ENCODE assay signal across 22 cellular contexts in genomic region chr6:62971976-62972658, GRCh38.
A peak's percentile ranks its signal among the peaks of the same experiment; 100 is the strongest.
DNase-seq lines count a peak whose midpoint lies in the region; ATAC-seq lines count a peak whose summit lies in the region.
"Had no signal": no experiment of that assay in that cellular context is flagged by ENCODE, and none has a peak within 500 bp of the region (broad histone marks: within the 10 kb centered on the region; RNA-seq: fewer than 3 reads in every experiment).

No MANE protein-coding gene starts in this region.

- ATAC-seq in GM18861 (IDR thresholded peaks at IDR 0.05; ENCODE audit: unreplicated experiment) = peak; percentile 55
- ATAC-seq in GM21737 (IDR thresholded peaks at IDR 0.05; ENCODE audit: unreplicated experiment) = peak; percentile 44
- ATAC-seq in HG03196 (IDR thresholded peaks at IDR 0.05; ENCODE audit: unreplicated experiment) = peak; percentile 56
- ATAC-seq: esophagus mucosa had no signal

- peak; percentile 65 for DNase-seq in kidney glomerular epithelial cell (lab: John Stamatoyannopoulos, UW)
- no peak for DNase-seq in activated CD4-positive, alpha-beta T cell treated with anti-CD3 and anti-CD28 coated beads for 48 hours
- DNase-seq in mesenteric fat pad (ENCODE audit: low spot score) = no peak
- DNase-seq in RKO (ENCODE audit: low spot score) = no peak
- no peak for DNase-seq in NCI-H524 treated with DMSO at 0.1 percent for 48 hours (lab: John Stamatoyannopoulos, UW)
- DNase-seq: activated CD4-positive, alpha-beta T cell treated with anti-CD3 and anti-CD28 coated beads, Interleukin-2, amount 50 U/mL, for 4 hours; activated naive CD4-positive, alpha-beta T cell treated with Interleukin-2 at 50 U/mL for 16 hours; caudate nucleus; CD4-positive, alpha-beta T cell; DMS79; NCI-H2081; NCI-H510A treated with DMSO at 0.1 percent for 48 hours; ovary; Right ventricle myocardium superior; stimulated activated CD4-positive, alpha-beta T cell treated with anti-CD3 and anti-CD28 coated beads, Interleukin-1b, Interleukin-23, amount 100 ng/mL, for 48 hours; stomach; T-helper 1 cell; upper lobe of left lung had no signal
